In genomic region chr15:68807249-68807648, GRCh38 we compare ENCODE assay signal across 16 cellular contexts. TPM values are rescaled to one million over a fixed set of nuclear protein-coding genes. Genes with fewer than 3 reads are reported as not detected.
DNase-seq lines count a peak whose midpoint lies in the region; ATAC-seq lines count a peak whose summit lies in the region.
"Had no signal": no experiment of that assay in that cellular context is flagged by ENCODE, and none has a peak within 500 bp of the region (broad histone marks: within the 10 kb centered on the region; RNA-seq: fewer than 3 reads in every experiment).

No MANE protein-coding gene starts in this region.

- H3K36me3 Mint-ChIP-seq in dendritic cell treated with granulocyte-macrophage colony-stimulating factor and Interleukin-4, amounts not matched to agents 40 ng/mL and 50 ng/mL, for 4 days (ENCODE audit: low read depth), result peaks cover 71% of the 10 kb centered on the region

- H3K27ac Mint-ChIP-seq in dendritic cell treated with granulocyte-macrophage colony-stimulating factor and Interleukin-4, amounts not matched to agents 40 ng/mL and 50 ng/mL, for 4 days, result peak overlapping the region; percentile 9

- no peak overlapping the region for H3K23ac ChIP-seq in mesenchymal stem cell (ENCODE audit: low read length in 2 of 2)

- no peak overlapping the region for H2BK120ac ChIP-seq in mesenchymal stem cell (ENCODE audit: low read depth, low read length)

- H2BK5ac ChIP-seq in mesenchymal stem cell (ENCODE audit: low read depth, low read length, poor library complexity, severe bottlenecking), result no peak overlapping the region

- 62% methylated on average over 10 of the region's 11 CpGs for WGBS in mesenchymal stem cell

- H3K4me3 Mint-ChIP-seq in dendritic cell treated with granulocyte-macrophage colony-stimulating factor and Interleukin-4, amounts not matched to agents 40 ng/mL and 50 ng/mL, for 4 days, result no peak overlapping the region

- H4K8ac ChIP-seq in mesenchymal stem cell (ENCODE audit: low read length), result peak overlapping the region; percentile 19

- H3K27me3 ChIP-seq in mesenchymal stem cell (ENCODE audit: control insufficient read depth in 1 of 2, insufficient read depth in 1 of 2, low read length in 2 of 2) (no peaks in the 10 kb centered on the region), stomach smooth muscle (ENCODE audit: control insufficient read depth in 1 of 2, insufficient read depth in 2 of 2, low read length in 2 of 2) (no peaks in the 10 kb centered on the region)
- H3K27me3 ChIP-seq: Peyer's patch had no signal

- H3K4ac ChIP-seq in mesenchymal stem cell (ENCODE audit: low read depth in 1 of 2, low read length in 2 of 2), result no peak overlapping the region

- H2AK5ac ChIP-seq in mesenchymal stem cell (ENCODE audit: low read length, severe bottlenecking), result no peak overlapping the region

- no peak overlapping the region for H2BK15ac ChIP-seq in mesenchymal stem cell (ENCODE audit: low read depth, poor library complexity, severe bottlenecking)

- peaks cover 41% of the 10 kb centered on the region for H3K79me1 ChIP-seq in mesenchymal stem cell (replicated peaks; ENCODE audit: low read length, poor library complexity, severe bottlenecking)

- H3K9ac ChIP-seq in mesenchymal stem cell (ENCODE audit: low read length) (no peak overlapping the region), stomach smooth muscle (ENCODE audit: low read length in 2 of 2) (peak overlapping the region; percentile 13 to 36)

- no peaks in the 10 kb centered on the region for H3K9me3 ChIP-seq in mesenchymal stem cell (ENCODE audit: control insufficient read depth, low read length)
- H3K9me3 ChIP-seq in stomach smooth muscle (ENCODE audit: control insufficient read depth in 2 of 2, low read length in 2 of 2), result no peaks in the 10 kb centered on the region
- H3K9me3 ChIP-seq: Peyer's patch, thoracic aorta had no signal

- no peak overlapping the region for H3K4me2 ChIP-seq in mesenchymal stem cell (ENCODE audit: low read length, poor library complexity, severe bottlenecking)

- no peak overlapping the region for H4K91ac ChIP-seq in mesenchymal stem cell (ENCODE audit: low read length)

- ATAC-seq in HG03135 (IDR thresholded peaks at IDR 0.05; ENCODE audit: unreplicated experiment), result no peak
- no peak for ATAC-seq in HG03442 (IDR thresholded peaks at IDR 0.05; ENCODE audit: unreplicated experiment)

- H3K4me1 Mint-ChIP-seq in dendritic cell treated with granulocyte-macrophage colony-stimulating factor and Interleukin-4, amounts not matched to agents 40 ng/mL and 50 ng/mL, for 4 days (ENCODE audit: low read depth), result peaks cover 97% of the 10 kb centered on the region

- no peak overlapping the region for H2BK12ac ChIP-seq in mesenchymal stem cell (ENCODE audit: low read length in 2 of 2)

- peaks cover 7 to 22% of the 10 kb centered on the region in 2 experiments for H3K36me3 ChIP-seq in mesenchymal stem cell (ENCODE audit: control insufficient read depth in 1 of 2, insufficient read depth in 2 of 2, low read depth in 1 of 2, low read length in 2 of 2)
- H3K36me3 ChIP-seq in stomach smooth muscle (ENCODE audit: control insufficient read depth in 2 of 2, insufficient read depth in 2 of 2, low read length in 2 of 2), result no peaks in the 10 kb centered on the region
- H3K36me3 ChIP-seq: thoracic aorta had no signal

- intact Hi-C loops in dendritic cell treated with granulocyte-macrophage colony-stimulating factor and Interleukin-4, amounts not matched to agents 40 ng/mL and 50 ng/mL, for 4 days (cut with micrococcal nuclease), result no loop called here

- H3K27me3 Mint-ChIP-seq in dendritic cell treated with granulocyte-macrophage colony-stimulating factor and Interleukin-4, amounts not matched to agents 40 ng/mL and 50 ng/mL, for 4 days, result no peaks in the 10 kb centered on the region

- no peaks in the 10 kb centered on the region for H3K9me3 Mint-ChIP-seq in dendritic cell treated with granulocyte-macrophage colony-stimulating factor and Interleukin-4, amounts not matched to agents 40 ng/mL and 50 ng/mL, for 4 days

- no peak overlapping the region for H3K14ac ChIP-seq in mesenchymal stem cell (ENCODE audit: low read length in 2 of 2)

- no peak overlapping the region for H2AFZ ChIP-seq in mesenchymal stem cell (ENCODE audit: low read depth, low read length)

- H3K4me3 ChIP-seq in mesenchymal stem cell (ENCODE audit: insufficient read depth in 1 of 2, low read depth in 1 of 2, low read length in 2 of 2) (no peak overlapping the region), stomach smooth muscle (ENCODE audit: low read length in 2 of 2) (no peak overlapping the region)
- H3K4me3 ChIP-seq: Peyer's patch, thoracic aorta had no signal

- H3K4me1 ChIP-seq in mesenchymal stem cell (ENCODE audit: control insufficient read depth, insufficient read depth, low read depth, low read length), result peaks cover 12% of the 10 kb centered on the region
- peaks cover 37% of the 10 kb centered on the region for H3K4me1 ChIP-seq in stomach smooth muscle (ENCODE audit: control insufficient read depth, insufficient read depth, low read length)

- H3K27ac ChIP-seq in mesenchymal stem cell (ENCODE audit: low read length, poor library complexity, severe bottlenecking), result no peak overlapping the region
- H3K27ac ChIP-seq in stomach smooth muscle (ENCODE audit: low read length), result peak overlapping the region; percentile 55
- H3K27ac ChIP-seq: 22Rv1, C4-2B, Peyer's patch, thoracic aorta had no signal

- no peak overlapping the region for H3K18ac ChIP-seq in mesenchymal stem cell (ENCODE audit: low read depth in 1 of 2, low read length in 2 of 2)

- peak; percentile 45 for DNase-seq in activated CD8-positive, alpha-beta memory T cell treated with anti-CD3 and anti-CD28 coated beads for 24 hours
- DNase-seq in activated CD8-positive, alpha-beta memory T cell treated with anti-CD3 and anti-CD28 coated beads, Interleukin-2, amount 50 U/mL, for 4 hours, result no peak
- DNase-seq in mesenchymal stem cell (no peak), NCI-H2081 (lab: John Stamatoyannopoulos, UW) (no peak)
- DNase-seq: activated T-cell treated with anti-CD3 and anti-CD28 coated beads for 4 hours; Kasumi-1; NCI-H524 treated with DMSO at 0.1 percent for 48 hours; stimulated activated CD4-positive, alpha-beta T cell treated with anti-CD3 and anti-CD28 coated beads, Interleukin-15, amount 100 ng/mL, for 24 hours had no signal

RNA-seq across cellular contexts. Expression of gene ANP32A, which starts 13.4 kb away (rescaled TPM):
- polyA plus RNA-seq in mesenchymal stem cell (2013, experiment 1 of 2), result 146 TPM
- polyA plus RNA-seq in mesenchymal stem cell (2013, experiment 2 of 2), result 155 TPM
